ENCODE assay signal across 8 cellular contexts in genomic region chr5:61332369-61332745, GRCh38. TPM values are rescaled to one million over a fixed set of nuclear protein-coding genes. Genes with fewer than 3 reads are reported as not detected.
DNase-seq lines count a peak whose midpoint lies in the region; ATAC-seq and TF ChIP-seq lines count a peak whose summit lies in the region.

No MANE protein-coding gene starts in this region.

- H3K9me3 ChIP-seq in cardiac muscle cell (ENCODE audit: low read depth) = no peaks in the 10 kb centered on the region

- no peaks in the 10 kb centered on the region for H3K27me3 ChIP-seq in cardiac muscle cell

- H3K4me3 ChIP-seq in Jurkat, Clone E6-1 (ENCODE audit: low read length) = peak overlapping the region; percentile 60
- peak overlapping the region; percentile 53 for H3K4me3 ChIP-seq in cardiac muscle cell

- H3K4me1 ChIP-seq in cardiac muscle cell (ENCODE audit: low read depth) = peaks cover 23% of the 10 kb centered on the region

- no peaks in the 10 kb centered on the region for H3K36me3 ChIP-seq in cardiac muscle cell

- H3K27ac ChIP-seq in cardiac muscle cell = peak overlapping the region; percentile 84

- intact Hi-C loops in sciatic nerve (cut with DNase I) = loop anchor here (10.0 kb wide), 3 partner anchors 62 to 322 kb away; partner anchors contain the start of gene SMIM15

- no peak for ATAC-seq in sciatic nerve
- ATAC-seq in HG03135 (IDR thresholded peaks at IDR 0.05; ENCODE audit: unreplicated experiment) = no peak

- no peak for TF ChIP-seq CTCF in cardiac muscle cell (IDR thresholded peaks at IDR 0.05; ENCODE audit: low read depth, low read length)

- peak; percentile 10 for DNase-seq in activated T-cell treated with anti-CD3 and anti-CD28 coated beads for 4 hours
- no peak for DNase-seq in activated T-cell treated with anti-CD3 and anti-CD28 coated beads, Interleukin-2, amount 50 U/mL, for 48 hours
- no peak for DNase-seq in Jurkat, Clone E6-1 (ENCODE audit: low read depth, low spot score)
- peak; percentile 20 for DNase-seq in activated T-helper 9 cell treated with anti-CD3 and anti-CD28 coated beads, Interleukin-2, amount 50 U/mL, for 16 hours (ENCODE audit: low read depth)
- peak; percentile 38 to 66 for DNase-seq in cardiac muscle cell (ENCODE audit: low read depth in 1 of 2, low spot score in 1 of 2)
- peak; percentile 76 for DNase-seq in sciatic nerve (ENCODE audit: low spot score)
- no peak for DNase-seq in foreskin melanocyte

RNA-seq across cellular contexts. Expression of gene ZSWIM6, which starts 0.3 kb away (rescaled TPM):
- 2.5 TPM for polyA plus RNA-seq in Jurkat, Clone E6-1 (2012; ENCODE audit: insufficient read depth, insufficient read length)
- total RNA-seq in cardiac muscle cell = 7.8 and 8.3 TPM in 2 replicates
- 3.4 and 8.3 TPM in 2 replicates for polyA plus RNA-seq in cardiac muscle cell
- 30.2 TPM for total RNA-seq in sciatic nerve

Comparison
In these comparisons a context has a peak if more than half of its experiments do, and no peak if none do; other contexts are left out.
1. DNase-seq: peak in activated T-cell treated with anti-CD3 and anti-CD28 coated beads for 4 hours (single experiment), activated T-helper 9 cell treated with anti-CD3 and anti-CD28 coated beads, Interleukin-2, amount 50 U/mL, for 16 hours (single experiment), cardiac muscle cell (2 of 2) and sciatic nerve (single experiment); none in activated T-cell treated with anti-CD3 and anti-CD28 coated beads, Interleukin-2, amount 50 U/mL, for 48 hours (0 of 2), Jurkat, Clone E6-1 (single experiment) and foreskin melanocyte (single experiment).